ENCODE assay signal across 20 cellular contexts in the genomic region with DNA sequence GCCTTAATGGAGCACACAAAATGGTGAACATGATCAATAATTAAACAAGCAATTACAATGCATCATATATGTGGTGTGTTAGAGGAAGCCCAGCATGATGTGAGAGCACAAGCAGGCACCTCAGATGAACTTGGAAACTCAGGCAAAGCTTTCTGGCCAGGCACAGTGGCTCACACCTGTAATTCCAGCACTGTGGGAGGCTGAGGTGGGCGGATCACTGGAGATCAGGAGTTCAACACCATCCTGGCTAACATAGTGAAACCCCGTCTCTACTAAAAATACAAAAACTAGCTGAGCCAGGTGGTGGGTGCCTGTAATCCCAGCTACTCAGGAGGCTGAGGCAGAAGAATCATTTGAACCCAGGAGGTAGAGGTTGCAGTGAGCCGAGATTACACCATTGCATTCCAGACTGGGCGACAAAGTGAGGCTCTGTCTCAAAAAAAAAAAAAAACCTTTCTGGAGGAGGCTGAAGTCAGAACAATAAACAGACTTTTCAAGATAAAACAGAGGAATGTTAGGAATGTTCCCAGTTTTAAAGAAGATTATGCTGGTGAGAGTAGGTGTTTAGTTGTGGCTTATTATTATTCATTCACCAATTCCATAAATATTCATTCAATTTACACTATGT.
A peak's percentile ranks its signal among the peaks of the same experiment; 100 is the strongest.
DNase-seq lines count a peak whose midpoint lies in the region; ATAC-seq, FAIRE-seq and TF ChIP-seq lines count a peak whose summit lies in the region.
"Had no signal": no experiment of that assay in that cellular context is flagged by ENCODE, and none has a peak within 500 bp of the region (broad histone marks: within the 10 kb centered on the region; RNA-seq: fewer than 3 reads in every experiment).

No MANE protein-coding gene starts in this region.

- H3K4me3 ChIP-seq in A549 (no peak overlapping the region), body of pancreas (no peak overlapping the region), kidney (ENCODE audit: low read length in 2 of 2) (no peak overlapping the region), H7 (ENCODE audit: insufficient read depth, low read depth, low read length) (no peak overlapping the region)
- H3K4me3 ChIP-seq: adrenal gland, gastroesophageal sphincter, upper lobe of right lung had no signal

- TF ChIP-seq RAD21 in A549 (conservative IDR thresholded peaks at IDR 0.05 in 1 of 2, IDR thresholded peaks at IDR 0.05 in 1 of 2), result no peak

- intact Hi-C loops in body of pancreas (cut with DNase I), result loop anchor here (10.0 kb wide), 2 partner anchors 166 to 206 kb away; no protein-coding TSS in a partner anchor
- intact Hi-C loops in kidney (cut with DNase I), result no loop called here

- peaks cover 18% of the 10 kb centered on the region for H3K4me1 ChIP-seq in A549
- H3K4me1 ChIP-seq in body of pancreas, result no peaks in the 10 kb centered on the region
- no peaks in the 10 kb centered on the region for H3K4me1 ChIP-seq in kidney (ENCODE audit: control insufficient read depth in 1 of 2, insufficient read depth in 1 of 2, low read depth in 1 of 2, low read length in 2 of 2)
- H3K4me1 ChIP-seq: adrenal gland, upper lobe of right lung had no signal

- H3K4me2 ChIP-seq in A549, result peak overlapping the region; percentile 32; the same call in 1 of the 3 replicates

- TF ChIP-seq EP300 in A549 (IDR thresholded peaks at IDR 0.05), result no peak

- H3K9me3 ChIP-seq in A549 (peaks cover 12% of the 10 kb centered on the region; the same call in 2 of the 3 replicates), body of pancreas (no peaks in the 10 kb centered on the region), kidney (ENCODE audit: control insufficient read depth in 1 of 2, low read length in 2 of 2) (peaks cover 3 to 8% of the 10 kb centered on the region in 2 donors)
- H3K9me3 ChIP-seq: adrenal gland, gastroesophageal sphincter had no signal

- no peak overlapping the region for H3K9ac ChIP-seq in kidney (ENCODE audit: low read length in 2 of 2)

- 63% methylated on average over 4 of the region's 4 CpGs for WGBS in A549 (ENCODE audit: missing lambda C conversion rate)
- WGBS in body of pancreas, 2 donors, result 58 to 66% methylated on average over 4 of the region's 4 CpGs

- peak overlapping the region; percentile 31 to 67; a peak in 4 of 6 replicates for H3K27ac ChIP-seq in A549
- H3K27ac ChIP-seq in body of pancreas, result peak overlapping the region in 1 of 4 donors; percentile 21
- H3K27ac ChIP-seq in kidney (ENCODE audit: low read depth in 2 of 2, low read length in 2 of 2), result no peak overlapping the region
- H3K27ac ChIP-seq: adrenal gland, C4-2B, gastroesophageal sphincter, upper lobe of right lung had no signal

- CTCF ChIA-PET in A549 (lab: Yijun Ruan, JAX), result interaction anchor here (1.0 to 1.4 kb wide), 2 partner anchors 19 to 85 kb away, joined by 3 read pairs; no protein-coding TSS in a partner anchor

- TF ChIP-seq CTCF in A549 (IDR thresholded peaks at IDR 0.05), result no peak
- TF ChIP-seq CTCF in body of pancreas (IDR thresholded peaks at IDR 0.05), result no peak
- TF ChIP-seq CTCF in kidney (IDR thresholded peaks at IDR 0.05; ENCODE audit: borderline replicate concordance, extremely low read depth, insufficient read depth), result no peak

- POLR2A ChIA-PET in A549 (lab: Yijun Ruan, JAX), result no interaction called here

- ATAC-seq in A549, result no peak
- peak; percentile 38 for ATAC-seq in body of pancreas
- no peak for ATAC-seq in GM21717 (IDR thresholded peaks at IDR 0.05; ENCODE audit: unreplicated experiment)
- ATAC-seq: gastroesophageal sphincter, upper lobe of right lung had no signal

- H3K27me3 ChIP-seq in body of pancreas, result no peaks in the 10 kb centered on the region
- no peaks in the 10 kb centered on the region for H3K27me3 ChIP-seq in H7 (ENCODE audit: control insufficient read depth, insufficient read depth, low read length)
- H3K27me3 ChIP-seq: adrenal gland, gastroesophageal sphincter, upper lobe of right lung had no signal

- DNase-seq in A549 (ENCODE audit: low read depth in 1 of 2, low spot score in 1 of 2), result no peak
- DNase-seq in HS-27A (ENCODE audit: low read depth), result peak; percentile 12
- no peak for DNase-seq in body of pancreas
- DNase-seq in iris pigment epithelial cell (ENCODE audit: low read depth), result peak; percentile 64
- DNase-seq in kidney, result no peak
- no peak for DNase-seq in GM19240 (ENCODE audit: insufficient read length, low spot score)
- DNase-seq in H7, result no peak
- DNase-seq: activated CD4-positive, alpha-beta T cell treated with anti-CD3 and anti-CD28 coated beads for 1 hour; adrenal gland; DMS53; immature natural killer cell; NCI-H187 treated with DMSO at 0.1 percent for 48 hours; NCI-H524; SIG-M5; T1000; upper lobe of right lung had no signal

- H3K36me3 ChIP-seq in body of pancreas (replicated peaks in 1 of 2; ENCODE audit: insufficient read depth in 1 of 2, low read depth in 2 of 2) (no peaks in the 10 kb centered on the region), kidney (ENCODE audit: control insufficient read depth in 1 of 2, insufficient read depth in 2 of 2, low read length in 2 of 2) (no peaks in the 10 kb centered on the region), H7 (replicated peaks; ENCODE audit: control insufficient read depth, insufficient read depth, low read length) (no peaks in the 10 kb centered on the region)
- H3K36me3 ChIP-seq: adrenal gland, gastroesophageal sphincter, upper lobe of right lung had no signal

- FAIRE-seq in A549 (lab: Jason Lieb, UNC), result no peak
- FAIRE-seq in kidney (lab: Jason Lieb, UNC), result no peak
- FAIRE-seq: endothelial cell of umbilical vein had no signal

- no peak for TF ChIP-seq POLR2A in A549 (IDR thresholded peaks at IDR 0.05; ENCODE audit: low read length)
- TF ChIP-seq POLR2A in body of pancreas (IDR thresholded peaks at IDR 0.05), result no peak

TF ChIP-seq in A549, 52 proteins besides CTCF, POLR2A, EP300 and RAD21:
- TF ChIP-seq FOXS1 (CRISPR knock-in tag; IDR thresholded peaks at IDR 0.05) (no peak), NPAS2 (CRISPR knock-in tag; IDR thresholded peaks at IDR 0.05; ENCODE audit: borderline replicate concordance) (no peak), POLR2AphosphoS2 (conservative IDR thresholded peaks at IDR 0.05; ENCODE audit: low read length) (no peak), ZSCAN20 (CRISPR knock-in tag; IDR thresholded peaks at IDR 0.05) (no peak), HEYL (CRISPR knock-in tag; IDR thresholded peaks at IDR 0.05) (no peak), JUNB (IDR thresholded peaks at IDR 0.05) (no peak)
- TF ChIP-seq, protein P1, sequence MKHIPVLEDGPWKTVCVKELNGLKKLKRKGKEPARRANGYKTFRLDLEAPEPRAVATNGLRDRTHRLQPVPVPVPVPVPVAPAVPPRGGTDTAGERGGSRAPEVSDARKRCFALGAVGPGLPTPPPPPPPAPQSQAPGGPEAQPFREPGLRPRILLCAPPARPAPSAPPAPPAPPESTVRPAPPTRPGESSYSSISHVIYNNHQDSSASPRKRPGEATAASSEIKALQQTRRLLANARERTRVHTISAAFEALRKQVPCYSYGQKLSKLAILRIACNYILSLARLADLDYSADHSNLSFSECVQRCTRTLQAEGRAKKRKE (CRISPR knock-in tag; IDR thresholded peaks at IDR 0.05; ENCODE audit: low read depth), result no peak

Comparison
In these comparisons a context has a peak if more than half of its experiments do, and no peak if none do; other contexts are left out.
1. DNase-seq: peak in HS-27A (single experiment) and iris pigment epithelial cell (single experiment); none in A549 (0 of 2), body of pancreas (0 of 4), kidney (single experiment), GM19240 (single experiment) and H7 (single experiment).
2. H3K27ac ChIP-seq: peak in A549 (2 of 2); none in kidney (0 of 2).